8 cellular contexts compared by ENCODE assay signal in genomic region chr19:14031719-14032480, GRCh38. TPM values are rescaled to one million over a fixed set of nuclear protein-coding genes. Genes with fewer than 3 reads are reported as not detected.
DNase-seq lines count a peak whose midpoint lies in the region; ATAC-seq and TF ChIP-seq lines count a peak whose summit lies in the region.

Gene IL27RA, plus strand, starts transcription at chr19:14031762. Its CDS starts 111 bp downstream, at chr19:14031873.

- TF ChIP-seq POLR2A in esophagus muscularis mucosa (IDR thresholded peaks at IDR 0.05; ENCODE audit: low read depth): no peak

- intact Hi-C loops in esophagus muscularis mucosa (cut with DNase I): no loop called here
- intact Hi-C loops in natural killer cell (cut with micrococcal nuclease): loop anchor here (1.0 to 5.0 kb wide), 4 partner anchors 45 to 151 kb away; partner anchors contain the start of gene DCAF15

- H3K4me3 ChIP-seq in OCI-LY3 (ENCODE audit: low read length) (peak within 1 kb of the TSS; percentile 93), esophagus muscularis mucosa (peak within 1 kb of the TSS; percentile 54 to 73 (median 60))

- H2AFZ ChIP-seq in OCI-LY3 (ENCODE audit: low read depth, low read length): peak within 1 kb of the TSS; percentile 97

- no peaks in the 10 kb centered on the region for H3K27me3 Mint-ChIP-seq in natural killer cell (ENCODE audit: low read depth in 2 of 2)

- no peaks in the 10 kb centered on the region for H3K36me3 ChIP-seq in OCI-LY3 (replicated peaks; ENCODE audit: low read depth, low read length)
- H3K36me3 ChIP-seq in esophagus muscularis mucosa: no peaks in the 10 kb centered on the region

- TF ChIP-seq CTCF in OCI-LY3 (IDR thresholded peaks at IDR 0.05; ENCODE audit: low read depth, low read length) (peak; percentile 88), esophagus muscularis mucosa (IDR thresholded peaks at IDR 0.05) (peak; percentile 40 to 55 (median 51)), natural killer cell (IDR thresholded peaks at IDR 0.05) (peak; percentile 54)

- H3K4me1 ChIP-seq in OCI-LY3 (ENCODE audit: low read length) (peaks cover 13% of the 10 kb centered on the region), esophagus muscularis mucosa (peaks cover 11 to 16% (median 14%) of the 10 kb centered on the region in 4 donors)

- no peaks in the 10 kb centered on the region for H4K20me1 ChIP-seq in OCI-LY3 (ENCODE audit: insufficient read depth, low read length)

- no peak for TF ChIP-seq EP300 in esophagus muscularis mucosa (IDR thresholded peaks at IDR 0.05)

- peak within 1 kb of the TSS; percentile 95 for H3K4me3 Mint-ChIP-seq in natural killer cell

- DNase-seq in DMS 273 (lab: John Stamatoyannopoulos, UW; ENCODE audit: unreplicated experiment) (peak; percentile 78), DMS 273 treated with DMSO at 0.1 percent for 48 hours (lab: John Stamatoyannopoulos, UW) (no peak), activated T-cell treated with anti-CD3 and anti-CD28 coated beads for 4 hours (peak; percentile 85), esophagus muscularis mucosa (ENCODE audit: extremely low spot score) (no peak), natural killer cell (peak; percentile 77)
- DNase-seq in stimulated activated naive CD8-positive, alpha-beta T cell treated with anti-CD3 and anti-CD28 coated beads, Interleukin-15, Interleukin-2, amounts not matched to agents 100 U/mL and 50 U/mL, for 24 hours: peak; percentile 83

- no peaks in the 10 kb centered on the region for H3K79me2 ChIP-seq in OCI-LY3 (ENCODE audit: low read length)

- H3K27ac ChIP-seq in OCI-LY3 (ENCODE audit: low read length) (peak within 1 kb of the TSS; percentile 49), esophagus muscularis mucosa (replicated peaks in 1 of 4) (peak within 1 kb of the TSS; percentile 59 to 74 (median 68))

- peak within 1 kb of the TSS; percentile 77 for H3K4me2 ChIP-seq in OCI-LY3 (ENCODE audit: low read length)

- H3K9ac ChIP-seq in OCI-LY3 (ENCODE audit: low read length): peak within 1 kb of the TSS; percentile 92

- H3K4me1 Mint-ChIP-seq in natural killer cell: peaks cover 23 to 51% of the 10 kb centered on the region in 2 donors

- no peaks in the 10 kb centered on the region for H3K36me3 Mint-ChIP-seq in natural killer cell

- no peaks in the 10 kb centered on the region for H3K9me3 ChIP-seq in OCI-LY3 (ENCODE audit: insufficient read depth, low read length)
- no peaks in the 10 kb centered on the region for H3K9me3 ChIP-seq in esophagus muscularis mucosa

- H3K27me3 ChIP-seq in OCI-LY3 (ENCODE audit: low read depth, low read length): peaks cover 36% of the 10 kb centered on the region
- peaks cover 0 to 45% (median 6%) of the 10 kb centered on the region in 4 donors for H3K27me3 ChIP-seq in esophagus muscularis mucosa

- ATAC-seq in HG03342 (IDR thresholded peaks at IDR 0.05; ENCODE audit: unreplicated experiment) (peak; percentile 70), natural killer cell (peak; percentile 79 to 90 (median 80))
- peak; percentile 79 for ATAC-seq in stimulated activated naive CD8-positive, alpha-beta T cell treated with anti-CD3 and anti-CD28 coated beads, Interleukin-15, Interleukin-2, amounts not matched to agents 100 U/mL and 50 U/mL, for 24 hours

- H3K27ac Mint-ChIP-seq in natural killer cell: peak within 1 kb of the TSS; percentile 92 to 93

- H3K9me3 Mint-ChIP-seq in natural killer cell: no peaks in the 10 kb centered on the region

- WGBS in esophagus muscularis mucosa: 2% methylated on average over 23 of the region's 63 CpGs

RNA-seq across cellular contexts. Expression of gene IL27RA, which starts in this region (rescaled TPM):
- total RNA-seq in esophagus muscularis mucosa (1 to 10 TPM; 3.0 to 5.5 (median 4.5) TPM), natural killer cell (10 to 100 TPM; 38.4 to 61.1 (median 58.0) TPM)

Comparison
In these comparisons a context has a peak if more than half of its experiments do, and no peak if none do; other contexts are left out.
1. RNA of gene IL27RA (total RNA-seq): 38.4 to 61.1 TPM in natural killer cell; 3.0 to 5.5 TPM in esophagus muscularis mucosa; every median in the first group is over 4 times any median in the second.
2. DNase-seq: peak in DMS 273 (single experiment), activated T-cell treated with anti-CD3 and anti-CD28 coated beads for 4 hours (single experiment), natural killer cell (single experiment) and stimulated activated naive CD8-positive, alpha-beta T cell treated with anti-CD3 and anti-CD28 coated beads, Interleukin-15, Interleukin-2, amounts not matched to agents 100 U/mL and 50 U/mL, for 24 hours (single experiment); none in DMS 273 treated with DMSO at 0.1 percent for 48 hours (single experiment) and esophagus muscularis mucosa (single experiment).
3. Peak in every context shown above with its lines, with median percentiles within 50 percentile points of each other: ATAC-seq and CTCF ChIP-seq.